ENCODE assay signal across 1 cellular context in genomic region chr20:49617394-49617793, GRCh38. TPM values are rescaled to one million over a fixed set of nuclear protein-coding genes. Genes with fewer than 3 reads are reported as not detected.
"Had no signal": no experiment of that assay in that cellular context is flagged by ENCODE, and none has a peak within 500 bp of the region (broad histone marks: within the 10 kb centered on the region; RNA-seq: fewer than 3 reads in every experiment).

No MANE protein-coding gene starts in this region.

RNA-seq across cellular contexts. Expression of gene PTGIS, which starts 49.5 kb away (rescaled TPM):
- total RNA-seq: naive thymus-derived CD8-positive, alpha-beta T cell had no signal
- polyA plus RNA-seq: naive thymus-derived CD8-positive, alpha-beta T cell had no signal
